In genomic region chr13:29428310-29428991, GRCh38 we compare ENCODE assay signal across 8 cellular contexts.
DNase-seq lines count a peak whose midpoint lies in the region; ATAC-seq and TF ChIP-seq lines count a peak whose summit lies in the region.

No MANE protein-coding gene starts in this region.

- peak overlapping the region; percentile 41 for H3K4me3 ChIP-seq in HFF-Myc (replicated peaks; ENCODE audit: low read depth, low read length)
- H3K4me3 ChIP-seq in sigmoid colon: peak overlapping the region; percentile 23 to 56 (median 48)

- WGBS in sigmoid colon, 2 donors: 1 to 2% methylated on average over 31 of the region's 31 CpGs

- peak overlapping the region; percentile 60 to 84 (median 72) for H3K27ac ChIP-seq in sigmoid colon

- no peak for TF ChIP-seq EP300 in sigmoid colon (IDR thresholded peaks at IDR 0.05)

- DNase-seq in HFF-Myc (ENCODE audit: extremely low read depth, low read depth) (no peak), SW480 (ENCODE audit: low spot score) (peak; percentile 86), left ventricle myocardium superior (peak; percentile 81), sigmoid colon (no peak), SIG-M5 treated with dmso at 0.1 percent for 504 hours (lab: John Stamatoyannopoulos, UW; ENCODE audit: unreplicated experiment) (no peak), NCI-H226 (no peak)

- peaks cover 0 to 32% (median 30%) of the 10 kb centered on the region in 4 donors for H3K4me1 ChIP-seq in sigmoid colon

- no peak for TF ChIP-seq POLR2A in sigmoid colon (IDR thresholded peaks at IDR 0.05)

- peak; percentile 95 for ATAC-seq in left ventricle myocardium superior
- ATAC-seq in GM18498 (IDR thresholded peaks at IDR 0.05; ENCODE audit: unreplicated experiment): no peak
- ATAC-seq in GM21723 (IDR thresholded peaks at IDR 0.05; ENCODE audit: unreplicated experiment): no peak

- H3K27me3 ChIP-seq in sigmoid colon: no peaks in the 10 kb centered on the region

- TF ChIP-seq CTCF in HFF-Myc (IDR thresholded peaks at IDR 0.05; ENCODE audit: low read depth, low read length, missing control alignments) (no peak), sigmoid colon (IDR thresholded peaks at IDR 0.05) (peak in 2 of 4 experiments; percentile 21 to 22)

- intact Hi-C loops in left ventricle myocardium superior (cut with micrococcal nuclease): no loop called here
- intact Hi-C loops in sigmoid colon (cut with DNase I): loop anchor here (2.0 kb wide), 1 partner anchor 42 kb away; no protein-coding TSS in a partner anchor

- H3K9me3 ChIP-seq in sigmoid colon: no peaks in the 10 kb centered on the region

- no peaks in the 10 kb centered on the region for H3K36me3 ChIP-seq in sigmoid colon

Comparison
In these comparisons a context has a peak if more than half of its experiments do, and no peak if none do; other contexts are left out.
1. DNase-seq: peak in SW480 (single experiment) and left ventricle myocardium superior (single experiment); none in HFF-Myc (single experiment), sigmoid colon (single experiment), SIG-M5 treated with dmso at 0.1 percent for 504 hours (single experiment) and NCI-H226 (single experiment).